Comparison of ENCODE assay signal across 10 cellular contexts in genomic region chr2:127637725-127638252, GRCh38. TPM values are rescaled to one million over a fixed set of nuclear protein-coding genes. Genes with fewer than 3 reads are reported as not detected.
DNase-seq lines count a peak whose midpoint lies in the region; ATAC-seq and TF ChIP-seq lines count a peak whose summit lies in the region.
"Had no signal": no experiment of that assay in that cellular context is flagged by ENCODE, and none has a peak within 500 bp of the region (broad histone marks: within the 10 kb centered on the region; RNA-seq: fewer than 3 reads in every experiment).

No MANE protein-coding gene starts in this region.

- intact Hi-C loops in esophagus squamous epithelium (cut with DNase I) (no loop called here), testis (cut with DNase I; ENCODE audit: low total_unique reads) (no loop called here)

- peak overlapping the region in 1 of 3 experiments; percentile 91; a peak in 1 of 7 replicates for H3K27ac Mint-ChIP-seq in H9

- H3K79me1 ChIP-seq in H9 (ENCODE audit: insufficient read depth, low read depth, low read length, poor library complexity, severe bottlenecking), result no peaks in the 10 kb centered on the region

- no peak overlapping the region for H4K91ac ChIP-seq in H9 (ENCODE audit: insufficient read length, low read depth, low read length)

- H3K36me3 ChIP-seq in esophagus squamous epithelium (no peaks in the 10 kb centered on the region), testis (ENCODE audit: low read depth, missing control alignments) (no peaks in the 10 kb centered on the region)

- H3K4me3 ChIP-seq in esophagus squamous epithelium (no peak overlapping the region), testis (no peak overlapping the region)

- H3K9me3 ChIP-seq in H9 (ENCODE audit: control insufficient read depth, low read depth, low read length), result no peaks in the 10 kb centered on the region
- no peaks in the 10 kb centered on the region for H3K9me3 ChIP-seq in esophagus squamous epithelium
- H3K9me3 ChIP-seq in testis, result no peaks in the 10 kb centered on the region

- peaks cover 8% of the 10 kb centered on the region in 2 experiments for H3K4me1 Mint-ChIP-seq in H9

- H3K4me3 Mint-ChIP-seq in H9, result no peak overlapping the region; a peak in 1 of 5 replicates

- H3K14ac ChIP-seq in H9 (ENCODE audit: insufficient read depth, low read length), result peak overlapping the region; percentile 42; the same call in 1 of the 2 replicates

- H2BK120ac ChIP-seq in H9 (ENCODE audit: low read depth, low read length, poor library complexity, severe bottlenecking), result no peak overlapping the region

- peak; percentile 82 for DNase-seq in H9
- DNase-seq in esophagus squamous epithelium (lab: John Stamatoyannopoulos, UW), result no peak
- DNase-seq in omental fat pad (ENCODE audit: low spot score), result no peak
- no peak for DNase-seq in testis

- H4K5ac ChIP-seq in H9 (ENCODE audit: insufficient read length, low read depth, low read length), result no peak overlapping the region

- H3K27me3 ChIP-seq in H9 (ENCODE audit: insufficient read depth, low read length) (no peaks in the 10 kb centered on the region), esophagus squamous epithelium (no peaks in the 10 kb centered on the region), testis (no peaks in the 10 kb centered on the region)

- no peak for TF ChIP-seq POLR2A in esophagus squamous epithelium (IDR thresholded peaks at IDR 0.05)
- TF ChIP-seq POLR2A in testis (IDR thresholded peaks at IDR 0.05), result no peak

- H3K4me1 ChIP-seq in H9 (ENCODE audit: insufficient read depth, low read length) (no peaks in the 10 kb centered on the region; the same call in 1 of the 2 replicates), esophagus squamous epithelium (peaks cover 11 to 53% (median 26%) of the 10 kb centered on the region in 3 donors), testis (peaks cover 2% of the 10 kb centered on the region)

- H3K9me3 Mint-ChIP-seq in H9, result no peaks in the 10 kb centered on the region

- no peak overlapping the region for H3T11ph ChIP-seq in H9 (ENCODE audit: low read length)

- no peak overlapping the region for H4K8ac ChIP-seq in H9 (replicated peaks; ENCODE audit: insufficient read length, low read depth, low read length)

- H3K27ac ChIP-seq in H9 (ENCODE audit: insufficient read length, low read depth, low read length), result no peak overlapping the region
- H3K27ac ChIP-seq in esophagus squamous epithelium, result peak overlapping the region; percentile 42 to 88 (median 67)
- H3K27ac ChIP-seq in testis, result no peak overlapping the region

- no peak overlapping the region for H3K23ac ChIP-seq in H9 (ENCODE audit: insufficient read length, low read depth, low read length)

- no peaks in the 10 kb centered on the region for H3K36me3 Mint-ChIP-seq in H9 (ENCODE audit: insufficient read depth in 1 of 3, low read depth in 3 of 3)

- peak overlapping the region; percentile 8 for H3K18ac ChIP-seq in H9 (ENCODE audit: insufficient read length, low read depth, low read length)

- H3K27me3 Mint-ChIP-seq in H9 (ENCODE audit: low read depth), result no peaks in the 10 kb centered on the region

- H3K79me2 ChIP-seq in H9 (ENCODE audit: insufficient read depth, low read length), result no peaks in the 10 kb centered on the region

- TF ChIP-seq CTCF in H9 (conservative IDR thresholded peaks at IDR 0.05) (no peak), esophagus squamous epithelium (IDR thresholded peaks at IDR 0.05) (no peak), omental fat pad (IDR thresholded peaks at IDR 0.05) (no peak), testis (IDR thresholded peaks at IDR 0.05) (no peak)

- H3K4ac ChIP-seq in H9 (ENCODE audit: low read depth, low read length), result no peak overlapping the region

- H2BK12ac ChIP-seq in H9 (ENCODE audit: insufficient read length, low read depth, low read length), result no peak overlapping the region

- no peak overlapping the region for H3K9ac ChIP-seq in H9 (ENCODE audit: extremely low read depth, insufficient read length, low read length)

- no peak overlapping the region for H2AK5ac ChIP-seq in H9 (ENCODE audit: insufficient read length, low read length)

- H3K56ac ChIP-seq in H9 (ENCODE audit: insufficient read length, low read depth, low read length), result no peak overlapping the region

- H2BK20ac ChIP-seq in H9 (ENCODE audit: low read depth, low read length, poor library complexity, severe bottlenecking), result no peak overlapping the region

- H2BK5ac ChIP-seq in H9 (ENCODE audit: insufficient read length, low read length), result no peak overlapping the region

- H2BK15ac ChIP-seq in H9 (ENCODE audit: low read depth, low read length), result no peak overlapping the region

- peak; percentile 65 for ATAC-seq in SK-N-SH treated with all-trans-retinoic acid at 6 μM for 48 hours
- ATAC-seq in omental fat pad (ENCODE audit: low FRiP score), result peak; percentile 58
- ATAC-seq in HG02870 (IDR thresholded peaks at IDR 0.05; ENCODE audit: unreplicated experiment), result no peak
- ATAC-seq in GM18502 (IDR thresholded peaks at IDR 0.05; ENCODE audit: poor library complexity, unreplicated experiment), result no peak
- no peak for ATAC-seq in GM19351 (IDR thresholded peaks at IDR 0.05; ENCODE audit: unreplicated experiment)

- WGBS in H9 (ENCODE audit: extremely low coverage, insufficient read length, low lambda C conversion rate), result no CpG with 5 or more reads among the region's 8 CpGs
- 45 to 49% methylated on average over 5 to 7 of the region's 8 CpGs for WGBS in esophagus squamous epithelium, 2 donors
- WGBS in testis, 2 donors, result 51 to 57% methylated on average over 8 of the region's 8 CpGs

- no peak overlapping the region for H2AFZ ChIP-seq in H9 (ENCODE audit: low read length)

- no peaks in the 10 kb centered on the region for H4K20me1 ChIP-seq in H9 (ENCODE audit: control insufficient read depth, insufficient read depth, insufficient read length)

- no peak overlapping the region for H3K4me2 ChIP-seq in H9 (ENCODE audit: insufficient read depth, insufficient read length, low read length)

- no peaks in the 10 kb centered on the region for H3K23me2 ChIP-seq in H9 (ENCODE audit: insufficient read length, low read depth, low read length, poor library complexity, severe bottlenecking)

TF ChIP-seq in SK-N-SH treated with all-trans-retinoic acid at 6 μM for 48 hours, 23 proteins besides CTCF, POLR2A, EP300 and RAD21:
- TF ChIP-seq, protein P1, sequence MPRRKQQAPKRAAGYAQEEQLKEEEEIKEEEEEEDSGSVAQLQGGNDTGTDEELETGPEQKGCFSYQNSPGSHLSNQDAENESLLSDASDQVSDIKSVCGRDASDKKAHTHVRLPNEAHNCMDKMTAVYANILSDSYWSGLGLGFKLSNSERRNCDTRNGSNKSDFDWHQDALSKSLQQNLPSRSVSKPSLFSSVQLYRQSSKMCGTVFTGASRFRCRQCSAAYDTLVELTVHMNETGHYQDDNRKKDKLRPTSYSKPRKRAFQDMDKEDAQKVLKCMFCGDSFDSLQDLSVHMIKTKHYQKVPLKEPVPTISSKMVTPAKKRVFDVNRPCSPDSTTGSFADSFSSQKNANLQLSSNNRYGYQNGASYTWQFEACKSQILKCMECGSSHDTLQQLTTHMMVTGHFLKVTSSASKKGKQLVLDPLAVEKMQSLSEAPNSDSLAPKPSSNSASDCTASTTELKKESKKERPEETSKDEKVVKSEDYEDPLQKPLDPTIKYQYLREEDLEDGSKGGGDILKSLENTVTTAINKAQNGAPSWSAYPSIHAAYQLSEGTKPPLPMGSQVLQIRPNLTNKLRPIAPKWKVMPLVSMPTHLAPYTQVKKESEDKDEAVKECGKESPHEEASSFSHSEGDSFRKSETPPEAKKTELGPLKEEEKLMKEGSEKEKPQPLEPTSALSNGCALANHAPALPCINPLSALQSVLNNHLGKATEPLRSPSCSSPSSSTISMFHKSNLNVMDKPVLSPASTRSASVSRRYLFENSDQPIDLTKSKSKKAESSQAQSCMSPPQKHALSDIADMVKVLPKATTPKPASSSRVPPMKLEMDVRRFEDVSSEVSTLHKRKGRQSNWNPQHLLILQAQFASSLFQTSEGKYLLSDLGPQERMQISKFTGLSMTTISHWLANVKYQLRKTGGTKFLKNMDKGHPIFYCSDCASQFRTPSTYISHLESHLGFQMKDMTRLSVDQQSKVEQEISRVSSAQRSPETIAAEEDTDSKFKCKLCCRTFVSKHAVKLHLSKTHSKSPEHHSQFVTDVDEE (CRISPR knock-in tag; IDR thresholded peaks at IDR 0.05), result no peak
- no peak for TF ChIP-seq ARNTL (CRISPR knock-in tag; IDR thresholded peaks at IDR 0.05; ENCODE audit: borderline replicate concordance, low read depth)
- TF ChIP-seq TCF4 (CRISPR knock-in tag; IDR thresholded peaks at IDR 0.05; ENCODE audit: borderline replicate concordance), result no peak

RNA-seq across cellular contexts. Expression of gene GPR17, which starts 8.2 kb away (rescaled TPM):
- total RNA-seq in H9 (2021), result 0.35 TPM in 1 of 2 replicates, not detected in the other
- not detected for total RNA-seq in esophagus squamous epithelium
- total RNA-seq in omental fat pad, result not detected
- total RNA-seq in testis, result under 1 TPM in 1 of 2 donors, not detected in 1; 0.25 TPM
- polyA plus RNA-seq in testis (ENCODE audit: insufficient read depth, low read depth, low replicate concordance), result 0.29 TPM
- total RNA-seq: activated CD8-positive, alpha-beta memory T cell treated with anti-CD3 and anti-CD28 coated beads for 36 hours; subcutaneous adipose tissue had no signal

RNA-seq across cellular contexts. Expression of gene LIMS2, which starts 37.5 kb away (rescaled TPM):
- total RNA-seq in H9 (2021) (5.7 and 5.9 TPM in 2 replicates), esophagus squamous epithelium (10 to 100 TPM in 1 of 4 donors, 1 to 10 TPM in 3; 2.4 to 29.6 (median 5.9) TPM), omental fat pad (10 to 100 TPM in 3 of 4 donors, 1 to 10 TPM in 1; 9.7 to 97.3 (median 22.4) TPM), testis (10 to 100 TPM; 19.0 to 19.3 TPM)
- 23.6 TPM for polyA plus RNA-seq in testis (ENCODE audit: insufficient read depth, low read depth, low replicate concordance)

Comparison
In these comparisons a context has a peak if more than half of its experiments do, and no peak if none do; other contexts are left out.
1. H3K27ac ChIP-seq: peak in esophagus squamous epithelium (4 of 4); none in H9 (single experiment) and testis (0 of 2).
2. ATAC-seq: peak in SK-N-SH treated with all-trans-retinoic acid at 6 μM for 48 hours (single experiment) and omental fat pad (single experiment); none in HG02870 (single experiment), GM18502 (single experiment) and GM19351 (single experiment).